Comparison of ENCODE assay signal across 38 cellular contexts in genomic region chr3:45814322-45814721, GRCh38. TPM values are rescaled to one million over a fixed set of nuclear protein-coding genes. Genes with fewer than 3 reads are reported as not detected.
"Had no signal": no experiment of that assay in that cellular context is flagged by ENCODE, and none has a peak within 500 bp of the region (broad histone marks: within the 10 kb centered on the region; RNA-seq: fewer than 3 reads in every experiment).

No MANE protein-coding gene starts in this region.

- FAIRE-seq: bronchial epithelial cell, TTC549 had no signal

- H3K27me3 ChIP-seq: ascending aorta, cardiac muscle cell had no signal

- H3K27me3 Mint-ChIP-seq: activated CD4-positive, alpha-beta T cell treated with anti-CD3 and anti-CD28 coated beads for 36 hours; activated naive CD4-positive, alpha-beta T cell treated with anti-CD3 and anti-CD28 coated beads, Interleukin-2, amount 50 U/mL, for 24 hours; activated naive CD8-positive, alpha-beta T cell; activated naive CD8-positive, alpha-beta T cell treated with anti-CD3 and anti-CD28 coated beads, Interleukin-2, amount 50 U/mL, for 24 hours; activated T-cell treated with anti-CD3 and anti-CD28 coated beads, Interleukin-2, amount 50 U/mL, for 24 hours; brain; central memory CD8-positive, alpha-beta T cell; T-cell had no signal

- DNase-seq: activated CD4-positive, alpha-beta memory T cell treated with anti-CD3 and anti-CD28 coated beads, Interleukin-2, amount 10 ng/mL, durations not matched to agents 7 days and 5 days; activated CD4-positive, alpha-beta T cell treated with anti-CD3 and anti-CD28 coated beads for 1 hour; activated CD4-positive, alpha-beta T cell treated with anti-CD3 and anti-CD28 coated beads for 36 hours; activated CD4-positive, alpha-beta T cell treated with anti-CD3 and anti-CD28 coated beads for 48 hours; activated CD4-positive, alpha-beta T cell treated with anti-CD3 and anti-CD28 coated beads, Interleukin-2, amount 10 ng/mL, durations not matched to agents 7 days and 5 days; activated CD4-positive, alpha-beta T cell treated with anti-CD3 and anti-CD28 coated beads, Interleukin-2, amount 50 U/mL, for 48 hours; activated CD4-positive, CD25-positive, alpha-beta regulatory T cell; activated CD8-positive, alpha-beta memory T cell treated with anti-CD3 and anti-CD28 coated beads for 24 hours; activated CD8-positive, alpha-beta memory T cell treated with anti-CD3 and anti-CD28 coated beads, Interleukin-2, amount 10 ng/mL, durations not matched to agents 7 days and 5 days; activated CD8-positive, alpha-beta memory T cell treated with anti-CD3 and anti-CD28 coated beads, Interleukin-2, amount 50 U/mL, for 48 hours; activated CD8-positive, alpha-beta T cell treated with anti-CD3 and anti-CD28 coated beads, Interleukin-2, amount 10 ng/mL, durations not matched to agents 7 days and 5 days; activated effector memory CD4-positive, alpha-beta T cell treated with Interleukin-2 at 50 U/mL for 16 hours; activated gamma-delta T cell; activated naive CD4-positive, alpha-beta T cell treated with anti-CD3 and anti-CD28 coated beads, Interleukin-2, amount 10 ng/mL, durations not matched to agents 7 days and 5 days; activated naive CD4-positive, alpha-beta T cell treated with Interleukin-2 at 50 U/mL for 16 hours; activated naive CD8-positive, alpha-beta T cell treated with anti-CD3 and anti-CD28 coated beads, Interleukin-2, amount 10 ng/mL, durations not matched to agents 7 days and 5 days; activated naive CD8-positive, alpha-beta T cell treated with anti-CD3 and anti-CD28 coated beads, Interleukin-2, amount 50 U/mL, for 24 hours; activated T-cell treated with anti-CD3 and anti-CD28 coated beads, Interleukin-2, amount 50 U/mL, for 24 hours; activated T-cell treated with anti-CD3 and anti-CD28 coated beads, Interleukin-2, amount 50 U/mL, for 48 hours; amygdala; anterior cingulate cortex; caudate nucleus; cerebellar nuclear complex; T-cell; T-helper 17 cell had no signal

- H3K4me1 Mint-ChIP-seq: activated CD4-positive, alpha-beta T cell treated with anti-CD3 and anti-CD28 coated beads, Interleukin-2, amount 10 ng/mL, durations not matched to agents 7 days and 5 days; activated naive CD4-positive, alpha-beta T cell treated with anti-CD3 and anti-CD28 coated beads, Interleukin-2, amount 10 ng/mL, durations not matched to agents 7 days and 5 days; activated naive CD4-positive, alpha-beta T cell treated with anti-CD3 and anti-CD28 coated beads, Interleukin-2, amount 50 U/mL, for 24 hours; activated naive CD8-positive, alpha-beta T cell treated with anti-CD3 and anti-CD28 coated beads, Interleukin-2, amount 10 ng/mL, durations not matched to agents 7 days and 5 days; brain; central memory CD8-positive, alpha-beta T cell had no signal

- H3K4me1 ChIP-seq: ascending aorta had no signal

- H3K36me3 ChIP-seq: ascending aorta, cardiac muscle cell had no signal

- H3K27ac Mint-ChIP-seq: activated CD4-positive, alpha-beta memory T cell treated with anti-CD3 and anti-CD28 coated beads, Interleukin-2, amount 10 ng/mL, durations not matched to agents 7 days and 5 days; activated CD4-positive, alpha-beta T cell treated with anti-CD3 and anti-CD28 coated beads for 36 hours; activated CD4-positive, alpha-beta T cell treated with anti-CD3 and anti-CD28 coated beads, Interleukin-2, amount 10 ng/mL, durations not matched to agents 7 days and 5 days; activated CD8-positive, alpha-beta memory T cell treated with anti-CD3 and anti-CD28 coated beads, Interleukin-2, amount 10 ng/mL, durations not matched to agents 7 days and 5 days; activated CD8-positive, alpha-beta T cell treated with anti-CD3 and anti-CD28 coated beads, Interleukin-2, amount 10 ng/mL, durations not matched to agents 7 days and 5 days; activated naive CD4-positive, alpha-beta T cell treated with anti-CD3 and anti-CD28 coated beads, Interleukin-2, amount 10 ng/mL, durations not matched to agents 7 days and 5 days; activated naive CD4-positive, alpha-beta T cell treated with anti-CD3 and anti-CD28 coated beads, Interleukin-2, amount 50 U/mL, for 24 hours; activated naive CD8-positive, alpha-beta T cell; activated naive CD8-positive, alpha-beta T cell treated with anti-CD3 and anti-CD28 coated beads, Interleukin-2, amount 10 ng/mL, durations not matched to agents 7 days and 5 days; activated naive CD8-positive, alpha-beta T cell treated with anti-CD3 and anti-CD28 coated beads, Interleukin-2, amount 50 U/mL, for 24 hours; activated T-cell treated with anti-CD3 and anti-CD28 coated beads, Interleukin-2, amount 50 U/mL, for 24 hours; activated T-helper 2 cell treated with anti-CD3 and anti-CD28 coated beads, Interferon-gamma antibody, Interleukin-2, Interleukin-4, amounts not matched to agents 10 μg/mL and 5 μg/mL and 100 μg/mL, durations not matched to agents 14 hours and 24 hours and 36 hours; brain; T-cell; T-helper 17 cell had no signal

- H3K9me3 Mint-ChIP-seq: activated CD4-positive, alpha-beta memory T cell treated with anti-CD3 and anti-CD28 coated beads, Interleukin-2, amount 10 ng/mL, durations not matched to agents 7 days and 5 days; activated CD4-positive, alpha-beta T cell treated with anti-CD3 and anti-CD28 coated beads, Interleukin-2, amount 10 ng/mL, durations not matched to agents 7 days and 5 days; activated naive CD4-positive, alpha-beta T cell treated with anti-CD3 and anti-CD28 coated beads, Interleukin-2, amount 50 U/mL, for 24 hours; activated naive CD8-positive, alpha-beta T cell treated with anti-CD3 and anti-CD28 coated beads, Interleukin-2, amount 50 U/mL, for 24 hours; activated T-cell treated with anti-CD3 and anti-CD28 coated beads, Interleukin-2, amount 50 U/mL, for 24 hours; activated T-helper 2 cell treated with anti-CD3 and anti-CD28 coated beads, Interferon-gamma antibody, Interleukin-2, Interleukin-4, amounts not matched to agents 10 μg/mL and 5 μg/mL and 100 μg/mL, durations not matched to agents 14 hours and 24 hours and 36 hours; central memory CD8-positive, alpha-beta T cell had no signal

- H3K36me3 Mint-ChIP-seq: activated naive CD8-positive, alpha-beta T cell treated with anti-CD3 and anti-CD28 coated beads, Interleukin-2, amount 10 ng/mL, durations not matched to agents 7 days and 5 days had no signal

- H3K9me3 ChIP-seq: ascending aorta had no signal

- H3K4me3 Mint-ChIP-seq: activated CD4-positive, alpha-beta memory T cell treated with anti-CD3 and anti-CD28 coated beads, Interleukin-2, amount 10 ng/mL, durations not matched to agents 7 days and 5 days; activated CD4-positive, alpha-beta T cell treated with anti-CD3 and anti-CD28 coated beads for 36 hours; activated CD4-positive, alpha-beta T cell treated with anti-CD3 and anti-CD28 coated beads, Interleukin-2, amount 10 ng/mL, durations not matched to agents 7 days and 5 days; activated CD8-positive, alpha-beta memory T cell treated with anti-CD3 and anti-CD28 coated beads, Interleukin-2, amount 10 ng/mL, durations not matched to agents 7 days and 5 days; activated CD8-positive, alpha-beta T cell treated with anti-CD3 and anti-CD28 coated beads, Interleukin-2, amount 10 ng/mL, durations not matched to agents 7 days and 5 days; activated naive CD4-positive, alpha-beta T cell treated with anti-CD3 and anti-CD28 coated beads, Interleukin-2, amount 10 ng/mL, durations not matched to agents 7 days and 5 days; activated naive CD4-positive, alpha-beta T cell treated with anti-CD3 and anti-CD28 coated beads, Interleukin-2, amount 50 U/mL, for 24 hours; activated naive CD8-positive, alpha-beta T cell; activated naive CD8-positive, alpha-beta T cell treated with anti-CD3 and anti-CD28 coated beads, Interleukin-2, amount 10 ng/mL, durations not matched to agents 7 days and 5 days; activated naive CD8-positive, alpha-beta T cell treated with anti-CD3 and anti-CD28 coated beads, Interleukin-2, amount 50 U/mL, for 24 hours; activated T-cell treated with anti-CD3 and anti-CD28 coated beads, Interleukin-2, amount 50 U/mL, for 24 hours; brain; central memory CD8-positive, alpha-beta T cell; T-cell; T-helper 17 cell had no signal

- ATAC-seq: activated CD4-positive, alpha-beta T cell treated with anti-CD3 and anti-CD28 coated beads for 36 hours; activated CD4-positive, CD25-positive, alpha-beta regulatory T cell treated with anti-CD3 and anti-CD28 coated beads, Interleukin-2, amount 50 U/mL, for 24 hours; activated CD8-positive, alpha-beta memory T cell treated with anti-CD3 and anti-CD28 coated beads, Interleukin-2, amount 10 ng/mL, durations not matched to agents 7 days and 5 days; activated CD8-positive, alpha-beta T cell treated with anti-CD3 and anti-CD28 coated beads, Interleukin-2, amount 10 ng/mL, durations not matched to agents 7 days and 5 days; activated naive CD8-positive, alpha-beta T cell treated with anti-CD3 and anti-CD28 coated beads, Interleukin-2, amount 50 U/mL, for 24 hours; T-cell; T-helper 17 cell had no signal

- H3K27ac ChIP-seq: ascending aorta, cardiac muscle cell, VCaP had no signal

- H3K4me3 ChIP-seq: ascending aorta, cardiac muscle cell had no signal

RNA-seq across cellular contexts. Expression of gene SLC6A20, which starts 18.0 kb away (rescaled TPM):
- total RNA-seq: activated CD4-positive, alpha-beta memory T cell treated with anti-CD3 and anti-CD28 coated beads, Interleukin-2, amount 10 ng/mL, durations not matched to agents 7 days and 5 days; activated CD4-positive, alpha-beta T cell treated with anti-CD3 and anti-CD28 coated beads for 36 hours; activated CD4-positive, alpha-beta T cell treated with anti-CD3 and anti-CD28 coated beads, Interleukin-2, amount 10 ng/mL, durations not matched to agents 7 days and 5 days; activated CD8-positive, alpha-beta T cell treated with anti-CD3 and anti-CD28 coated beads, Interleukin-2, amount 10 ng/mL, durations not matched to agents 7 days and 5 days; activated naive CD8-positive, alpha-beta T cell treated with anti-CD3 and anti-CD28 coated beads, Interleukin-2, amount 10 ng/mL, durations not matched to agents 7 days and 5 days; activated T-helper 2 cell treated with anti-CD3 and anti-CD28 coated beads, Interferon-gamma antibody, Interleukin-2, Interleukin-4, amounts not matched to agents 10 μg/mL and 5 μg/mL and 100 μg/mL, durations not matched to agents 14 hours and 24 hours and 36 hours; ascending aorta; bronchial epithelial cell; T-helper 1 cell treated with Interleukin-12 subunit alpha and Interleukin-12 subunit beta and Interleukin-4 antibody, amounts not matched to agents 30 ng/mL and 1 ng/mL, for 36 hours; T-helper 2 cell treated with Interferon-gamma antibody and Interleukin-4, amounts not matched to agents 100 ng/mL and 5 ng/mL, for 36 hours had no signal
